ENCODE assay signal across 16 cellular contexts in genomic region chr5:14266686-14267085, GRCh38.
DNase-seq lines count a peak whose midpoint lies in the region; ATAC-seq and TF ChIP-seq lines count a peak whose summit lies in the region.
"Had no signal": no experiment of that assay in that cellular context is flagged by ENCODE, and none has a peak within 500 bp of the region (broad histone marks: within the 10 kb centered on the region; RNA-seq: fewer than 3 reads in every experiment).

No MANE protein-coding gene starts in this region.

- H3K27ac ChIP-seq in cardiac muscle cell (peak overlapping the region; percentile 96), SJSA1 (peak overlapping the region; percentile 99)

- no peak overlapping the region for H3K4me3 ChIP-seq in cardiac muscle cell
- no peak overlapping the region for H3K4me3 ChIP-seq in SJSA1
- no peak overlapping the region for H3K4me3 ChIP-seq in fibroblast of pulmonary artery (replicated peaks; ENCODE audit: low read depth, low read length)
- H3K4me3 ChIP-seq: tibial nerve had no signal

- H3K36me3 ChIP-seq in cardiac muscle cell (no peaks in the 10 kb centered on the region), SJSA1 (peaks cover 13% of the 10 kb centered on the region)

- DNase-seq in cardiac muscle cell (ENCODE audit: low read depth in 1 of 2, low spot score in 1 of 2) (peak in 1 of 2 donors; percentile 18), cardiac septum (ENCODE audit: low spot score) (no peak), SJSA1 (ENCODE audit: low read depth in 1 of 2, low spot score in 2 of 2) (no peak), fibroblast of pulmonary artery (ENCODE audit: low read depth) (peak; percentile 26), SIG-M5 (lab: John Stamatoyannopoulos, UW) (no peak), T-helper 9 cell (no peak), cerebellum (ENCODE audit: low spot score) (no peak)
- DNase-seq: activated CD4-positive, alpha-beta memory T cell treated with anti-CD3 and anti-CD28 coated beads for 36 hours; activated naive CD8-positive, alpha-beta T cell treated with anti-CD3 and anti-CD28 coated beads, Interleukin-2, amount 50 U/mL, for 24 hours; activated T-cell treated with anti-CD3 and anti-CD28 coated beads, Interleukin-2, amount 50 U/mL, for 72 hours; NCI-H1930; NK-92 treated with Interleukin-12 subunit alpha and Interleukin-12 subunit beta, amount 100 ng/mL, for 24 hours; stimulated activated CD4-positive, alpha-beta T cell treated with anti-CD3 and anti-CD28 coated beads, Interleukin-4, amount 100 ng/mL, for 4 hours had no signal

- intact Hi-C loops in cardiac septum (cut with DNase I) = loop anchor here (5.0 kb wide), 1 partner anchor 64 kb away; no protein-coding TSS in a partner anchor

- no peak for ATAC-seq in GM21360 (IDR thresholded peaks at IDR 0.05; ENCODE audit: unreplicated experiment)
- ATAC-seq: activated naive CD8-positive, alpha-beta T cell treated with anti-CD3 and anti-CD28 coated beads, Interleukin-2, amount 50 U/mL, for 24 hours; activated T-cell treated with anti-CD3 and anti-CD28 coated beads, Interleukin-2, amount 50 U/mL, for 72 hours; sciatic nerve had no signal

- TF ChIP-seq CTCF in cardiac muscle cell (IDR thresholded peaks at IDR 0.05; ENCODE audit: low read depth, low read length) (no peak), fibroblast of pulmonary artery (IDR thresholded peaks at IDR 0.05; ENCODE audit: low read length, missing control alignments) (no peak)

- H3K4me1 ChIP-seq in cardiac muscle cell (ENCODE audit: low read depth) (peaks cover 67% of the 10 kb centered on the region), SJSA1 (replicated peaks) (peaks cover 77% of the 10 kb centered on the region)

- no peaks in the 10 kb centered on the region for H3K27me3 ChIP-seq in cardiac muscle cell
- no peaks in the 10 kb centered on the region for H3K27me3 ChIP-seq in SJSA1 (replicated peaks)
- H3K27me3 ChIP-seq: tibial nerve had no signal

- H3K9me3 ChIP-seq in cardiac muscle cell (ENCODE audit: low read depth) (no peaks in the 10 kb centered on the region), SJSA1 (replicated peaks) (no peaks in the 10 kb centered on the region)
- H3K9me3 ChIP-seq: tibial nerve had no signal
